In genomic region chr15:84599906-84600305, GRCh38 we compare ENCODE assay signal across 1 cellular context.
A peak's percentile ranks its signal among the peaks of the same experiment; 100 is the strongest.
TF ChIP-seq lines count a peak whose summit lies in the region.

No MANE protein-coding gene starts in this region.

TF ChIP-seq in HepG2, 621 proteins besides CTCF, POLR2A, EP300 and RAD21:
- TF ChIP-seq ZNF562 (CRISPR knock-in tag; IDR thresholded peaks at IDR 0.05; ENCODE audit: borderline replicate concordance): no peak
- 0 out of 2 replicates have a peak, but pooled peaks have one; percentile 7 for TF ChIP-seq ZMYM3 (CRISPR knock-in tag; IDR thresholded peaks at IDR 0.05)
